ENCODE assay signal across 8 cellular contexts in the genomic region with DNA sequence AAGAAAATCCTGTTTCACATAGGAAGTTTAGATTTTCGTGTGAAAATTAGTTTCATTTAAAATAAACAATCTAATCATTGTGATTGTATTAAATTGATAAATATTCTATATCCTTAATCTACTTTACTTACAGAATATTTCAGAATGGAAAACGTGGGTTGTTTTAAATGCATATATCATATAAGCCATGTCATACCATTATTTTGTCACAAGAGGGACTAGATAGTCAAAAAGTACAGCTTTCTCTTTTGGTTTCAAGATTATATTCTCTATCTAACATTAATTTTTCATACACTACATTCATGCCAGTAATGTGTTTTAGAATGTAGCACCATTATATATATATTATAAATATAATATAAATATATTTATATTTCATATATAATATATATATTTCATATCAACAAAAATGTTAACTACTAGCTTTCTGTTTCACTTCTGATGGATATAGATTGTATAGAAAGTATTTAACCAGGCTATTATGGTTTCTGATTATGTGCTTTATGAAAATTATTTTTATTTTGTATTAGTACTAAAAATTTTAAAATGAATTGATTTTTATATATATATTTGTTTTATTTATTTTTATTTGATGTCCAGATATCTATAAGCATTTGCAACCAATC. TPM values are rescaled to one million over a fixed set of nuclear protein-coding genes. Genes with fewer than 3 reads are reported as not detected.
DNase-seq lines count a peak whose midpoint lies in the region; ATAC-seq, FAIRE-seq and TF ChIP-seq lines count a peak whose summit lies in the region.

No MANE protein-coding gene starts in this region.

- intact Hi-C loops in heart right ventricle (cut with DNase I): loop anchor here in 9 of 10 donors (5.0 to 10.0 kb wide), 7 partner anchors 130 to 160 kb away; no protein-coding TSS in a partner anchor
- intact Hi-C loops in Right ventricle myocardium inferior (cut with DNase I): loop anchor here (10.0 kb wide), 2 partner anchors 80 to 150 kb away; partner anchors contain the start of gene CCDC50
- intact Hi-C loops in transverse colon (cut with DNase I; ENCODE audit: low total_unique reads): no loop called here

- ATAC-seq in heart right ventricle (no peak), Right ventricle myocardium inferior (no peak)

- H3K27me3 ChIP-seq in heart right ventricle: no peaks in the 10 kb centered on the region
- H3K27me3 ChIP-seq in transverse colon: no peaks in the 10 kb centered on the region

- TF ChIP-seq POLR2A in transverse colon (IDR thresholded peaks at IDR 0.05): no peak

- H3K36me3 ChIP-seq in heart right ventricle (no peaks in the 10 kb centered on the region), transverse colon (no peaks in the 10 kb centered on the region)

- in situ Hi-C loops in transverse colon (cut with MboI; ENCODE audit: low pct_ligation_motif_present in 1 of 4, low pct_unique_long_range_greater_than_20kb in 1 of 4, low sequenced_read_pairs in 3 of 4): no loop called here

- TF ChIP-seq EP300 in transverse colon (IDR thresholded peaks at IDR 0.05; ENCODE audit: low read depth): no peak

- no peak for DNase-seq in heart right ventricle
- DNase-seq in Right ventricle myocardium inferior (ENCODE audit: missing footprints): no peak
- DNase-seq in HTR-8/SVneo (ENCODE audit: insufficient read length, low spot score): peak; percentile 21
- DNase-seq in choroid plexus epithelial cell (ENCODE audit: low read depth): peak; percentile 53
- DNase-seq in transverse colon: no peak
- no peak for DNase-seq in ureter (ENCODE audit: low spot score)
- no peak for DNase-seq in stimulated activated CD4-positive, alpha-beta T cell treated with anti-CD3 and anti-CD28 coated beads, Interleukin-4, amount 100 ng/mL, for 24 hours
- no peak for DNase-seq in coronary artery (ENCODE audit: low spot score)

- no peak overlapping the region for H3K27ac ChIP-seq in heart right ventricle
- H3K27ac ChIP-seq in transverse colon: no peak overlapping the region
- no peak overlapping the region for H3K27ac ChIP-seq in coronary artery

- 17 to 29% methylated on average over 2 of the region's 2 CpGs for WGBS in heart right ventricle, 2 donors
- 14 to 16% methylated on average over 2 of the region's 2 CpGs for WGBS in transverse colon (ENCODE audit: low coverage in 1 of 2), 2 donors

- TF ChIP-seq CTCF in heart right ventricle (IDR thresholded peaks at IDR 0.05) (peak in 8 of 9 donors; percentile 14 to 66 (median 53)), choroid plexus epithelial cell (conservative IDR thresholded peaks at IDR 0.05; ENCODE audit: low read depth, low read length) (peak; percentile 58), transverse colon (IDR thresholded peaks at IDR 0.05) (peak; percentile 29 to 49 (median 40)), coronary artery (IDR thresholded peaks at IDR 0.05) (no peak)

- H3K4me3 ChIP-seq in heart right ventricle (no peak overlapping the region), choroid plexus epithelial cell (ENCODE audit: low read depth, low read length) (no peak overlapping the region), transverse colon (no peak overlapping the region), coronary artery (no peak overlapping the region)

- no peaks in the 10 kb centered on the region for H3K9me3 ChIP-seq in heart right ventricle
- no peaks in the 10 kb centered on the region for H3K9me3 ChIP-seq in transverse colon

- no peak for FAIRE-seq in HTR-8/SVneo (lab: Jason Lieb, UNC)

- H3K4me1 ChIP-seq in heart right ventricle (peaks cover 0 to 15% (median 3%) of the 10 kb centered on the region in 9 donors), transverse colon (no peaks in the 10 kb centered on the region)

RNA-seq across cellular contexts. Expression of gene OSTN, which starts 45.3 kb away (rescaled TPM):
- total RNA-seq in heart right ventricle (under 1 TPM in 7 of 10 donors, not detected in 3; 0.07 to 0.72 (median 0.32) TPM), Right ventricle myocardium inferior (0.11 TPM), transverse colon (under 1 TPM in 2 of 4 donors, not detected in 2; 0.14 to 0.16 TPM), ureter (not detected)
- polyA plus RNA-seq in heart right ventricle: under 1 TPM in 1 of 2 donors, not detected in 1; 0.15 TPM

Comparison
In these comparisons a context has a peak if more than half of its experiments do, and no peak if none do; other contexts are left out.
1. DNase-seq: peak in HTR-8/SVneo (single experiment) and choroid plexus epithelial cell (single experiment); none in heart right ventricle (0 of 2), Right ventricle myocardium inferior (single experiment), transverse colon (single experiment), ureter (single experiment), stimulated activated CD4-positive, alpha-beta T cell treated with anti-CD3 and anti-CD28 coated beads, Interleukin-4, amount 100 ng/mL, for 24 hours (single experiment) and coronary artery (single experiment).